In the genomic region with DNA sequence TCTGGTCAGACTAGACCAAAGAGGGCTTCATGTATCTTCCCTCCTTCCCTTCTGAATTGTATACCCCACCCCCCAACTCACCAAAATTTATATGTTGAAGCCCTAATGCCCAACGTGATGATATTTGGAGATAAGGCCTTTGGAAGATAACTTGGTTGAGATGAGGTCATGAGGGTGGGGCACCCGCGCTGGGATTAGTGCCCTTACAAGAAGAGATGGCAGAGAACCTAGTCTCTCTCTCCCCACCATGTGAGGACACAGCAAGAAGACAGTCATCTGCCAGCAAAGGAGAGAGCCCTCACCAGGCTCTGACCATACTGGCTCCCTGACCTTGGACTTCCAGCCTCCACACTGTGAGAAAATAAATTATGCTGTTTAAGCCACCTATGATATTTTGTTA, we compare ENCODE assay signal across 26 cellular contexts. TPM values are rescaled to one million over a fixed set of nuclear protein-coding genes. Genes with fewer than 3 reads are reported as not detected.
"Had no signal": no experiment of that assay in that cellular context is flagged by ENCODE, and none has a peak within 500 bp of the region (broad histone marks: within the 10 kb centered on the region; RNA-seq: fewer than 3 reads in every experiment).

No MANE protein-coding gene starts in this region.

- DNase-seq: activated B cell treated with CpG ODN at 0.5 μM for 24 hours; activated CD4-positive, alpha-beta T cell treated with anti-CD3 and anti-CD28 coated beads for 1 hour; activated CD4-positive, alpha-beta T cell treated with anti-CD3 and anti-CD28 coated beads, Interleukin-2, amount 10 ng/mL, durations not matched to agents 24 days and 14 days; activated CD4-positive, alpha-beta T cell treated with anti-CD3 and anti-CD28 coated beads, Interleukin-2, amount 50 U/mL, for 48 hours; activated CD8-positive, alpha-beta memory T cell treated with anti-CD3 and anti-CD28 coated beads, Interleukin-2, amount 10 ng/mL, durations not matched to agents 7 days and 5 days; activated effector memory CD4-positive, alpha-beta T cell treated with Interleukin-2 at 50 U/mL for 16 hours; activated naive CD4-positive, alpha-beta T cell; activated T-cell treated with anti-CD3 and anti-CD28 coated beads, Interleukin-2, amount 50 U/mL, for 24 hours; body of pancreas; KG1; NCI-H1048; NCI-H146; NCI-H187 treated with DMSO at 0.1 percent for 48 hours; NCI-H2081 treated with DMSO at 0.1 percent for 48 hours; NCI-H2227 treated with DMSO at 0.1 percent for 48 hours; NCI-H526; NCI-H82; SIG-M5; T-helper 2 cell; T1000 had no signal

- H3K27me3 ChIP-seq: ascending aorta, body of pancreas had no signal

- H3K4me3 Mint-ChIP-seq: activated B cell treated with CpG ODN at 0.5 μM for 24 hours; activated CD4-positive, alpha-beta T cell treated with anti-CD3 and anti-CD28 coated beads, Interleukin-2, amount 10 ng/mL, durations not matched to agents 24 days and 14 days; activated CD8-positive, alpha-beta memory T cell treated with anti-CD3 and anti-CD28 coated beads, Interleukin-2, amount 10 ng/mL, durations not matched to agents 7 days and 5 days; activated naive CD4-positive, alpha-beta T cell treated with anti-CD3 and anti-CD28 coated beads, Interleukin-2, amount 50 U/mL, for 24 hours; activated T-cell treated with anti-CD3 and anti-CD28 coated beads, Interleukin-2, amount 50 U/mL, for 24 hours; activated T-helper 1 cell treated with anti-CD3 and anti-CD28 coated beads, Interleukin-12 subunit alpha, Interleukin-12 subunit beta, Interleukin-2, Interleukin-4 antibody, amounts not matched to agents 30 ng/mL and 10 ng/mL and 1 ng/mL, durations not matched to agents 14 hours and 24 hours and 36 hours had no signal

- H3K4me1 ChIP-seq: ascending aorta had no signal

- H3K4me3 ChIP-seq: ascending aorta, body of pancreas had no signal

- H3K27ac ChIP-seq: ascending aorta, body of pancreas had no signal

- H3K9me3 ChIP-seq: ascending aorta, body of pancreas had no signal

- ATAC-seq: activated CD8-positive, alpha-beta memory T cell treated with anti-CD3 and anti-CD28 coated beads, Interleukin-2, amount 10 ng/mL, durations not matched to agents 7 days and 5 days; body of pancreas had no signal

- FAIRE-seq: TTC549 had no signal

- H3K27ac Mint-ChIP-seq: activated B cell treated with CpG ODN at 0.5 μM for 24 hours; activated CD4-positive, alpha-beta T cell treated with anti-CD3 and anti-CD28 coated beads, Interleukin-2, amount 10 ng/mL, durations not matched to agents 24 days and 14 days; activated CD8-positive, alpha-beta memory T cell treated with anti-CD3 and anti-CD28 coated beads, Interleukin-2, amount 10 ng/mL, durations not matched to agents 7 days and 5 days had no signal

- H3K9me3 Mint-ChIP-seq: activated naive CD4-positive, alpha-beta T cell treated with anti-CD3 and anti-CD28 coated beads, Interleukin-2, amount 50 U/mL, for 24 hours had no signal

- H3K27me3 Mint-ChIP-seq: activated B cell treated with CpG ODN at 0.5 μM for 24 hours; activated CD4-positive, alpha-beta T cell treated with anti-CD3 and anti-CD28 coated beads, Interleukin-2, amount 10 ng/mL, durations not matched to agents 24 days and 14 days; activated CD8-positive, alpha-beta memory T cell treated with anti-CD3 and anti-CD28 coated beads, Interleukin-2, amount 10 ng/mL, durations not matched to agents 7 days and 5 days; activated naive CD4-positive, alpha-beta T cell treated with anti-CD3 and anti-CD28 coated beads, Interleukin-2, amount 50 U/mL, for 24 hours; activated T-cell treated with anti-CD3 and anti-CD28 coated beads, Interleukin-2, amount 50 U/mL, for 24 hours had no signal

- H3K4me1 Mint-ChIP-seq: activated B cell treated with CpG ODN at 0.5 μM for 24 hours; activated CD4-positive, alpha-beta T cell treated with anti-CD3 and anti-CD28 coated beads, Interleukin-2, amount 10 ng/mL, durations not matched to agents 24 days and 14 days; activated CD8-positive, alpha-beta memory T cell treated with anti-CD3 and anti-CD28 coated beads, Interleukin-2, amount 10 ng/mL, durations not matched to agents 7 days and 5 days; activated naive CD4-positive, alpha-beta T cell treated with anti-CD3 and anti-CD28 coated beads, Interleukin-2, amount 50 U/mL, for 24 hours had no signal

RNA-seq across cellular contexts. Expression of gene DLEC1, which starts 23.0 kb away (rescaled TPM):
- total RNA-seq: LHCN-M2, RPMI7951 had no signal
